Comparison of ENCODE assay signal across 24 cellular contexts in genomic region chr14:24434676-24435075, GRCh38. TPM values are rescaled to one million over a fixed set of nuclear protein-coding genes. Genes with fewer than 3 reads are reported as not detected.
DNase-seq lines count a peak whose midpoint lies in the region; TF ChIP-seq lines count a peak whose summit lies in the region.
"Had no signal": no experiment of that assay in that cellular context is flagged by ENCODE, and none has a peak within 500 bp of the region (broad histone marks: within the 10 kb centered on the region; RNA-seq: fewer than 3 reads in every experiment).

No MANE protein-coding gene starts in this region.

- H3K27ac ChIP-seq in A673 (ENCODE audit: low read depth, low read length, poor library complexity, severe bottlenecking): peak overlapping the region; percentile 21
- no peak overlapping the region for H3K27ac ChIP-seq in CD8-positive, alpha-beta memory T cell (ENCODE audit: low read depth, low read length)
- H3K27ac ChIP-seq: lower lobe of right lung, testis had no signal

- H3K36me3 Mint-ChIP-seq in CD8-positive, alpha-beta memory T cell: peaks cover 0 to 89% (median 20%) of the 10 kb centered on the region in 3 donors
- H3K36me3 Mint-ChIP-seq in dendritic cell treated with granulocyte-macrophage colony-stimulating factor and Interleukin-4, amounts not matched to agents 40 ng/mL and 50 ng/mL, for 4 days (ENCODE audit: low read depth): peaks cover 93% of the 10 kb centered on the region
- peaks cover 39% of the 10 kb centered on the region for H3K36me3 Mint-ChIP-seq in osteocyte (ENCODE audit: unreplicated experiment)
- no peaks in the 10 kb centered on the region for H3K36me3 Mint-ChIP-seq in glutamatergic neuron (ENCODE audit: unreplicated experiment)

- no peaks in the 10 kb centered on the region for H3K9me3 ChIP-seq in A673 (ENCODE audit: low read depth, low read length, poor library complexity, severe bottlenecking)
- H3K9me3 ChIP-seq in CD8-positive, alpha-beta memory T cell (ENCODE audit: low read length): no peaks in the 10 kb centered on the region
- H3K9me3 ChIP-seq: lower lobe of right lung, MG63, testis, uterus had no signal

- H3K27ac Mint-ChIP-seq in CD8-positive, alpha-beta memory T cell: peak overlapping the region in 5 of 8 donors; percentile 37 to 88 (median 60)
- peak overlapping the region; percentile 2 for H3K27ac Mint-ChIP-seq in dendritic cell treated with granulocyte-macrophage colony-stimulating factor and Interleukin-4, amounts not matched to agents 40 ng/mL and 50 ng/mL, for 4 days
- H3K27ac Mint-ChIP-seq in osteocyte (ENCODE audit: unreplicated experiment) (peak overlapping the region; percentile 74), glutamatergic neuron (ENCODE audit: unreplicated experiment) (no peak overlapping the region)

- DNase-seq in A673 (ENCODE audit: low spot score) (no peak), osteocyte (ENCODE audit: extremely low spot score, unreplicated experiment) (no peak), epidermal melanocyte (ENCODE audit: insufficient read length, low spot score) (no peak), AG08396 (ENCODE audit: low spot score) (no peak), glutamatergic neuron (no peak)
- DNase-seq in CD8-positive, alpha-beta memory T cell: no peak
- DNase-seq: activated CD4-positive, alpha-beta T cell treated with anti-CD3 and anti-CD28 coated beads for 4 hours; activated effector memory CD4-positive, alpha-beta T cell treated with anti-CD3 and anti-CD28 coated beads, Interleukin-2, amount 50 U/mL, for 16 hours; CD4-positive, alpha-beta memory T cell; dermis blood vessel endothelial cell; DMS 273 treated with DMSO at 0.1 percent for 48 hours; kidney; lower lobe of right lung; MG63; NCI-H1417; NCI-H2081; NCI-H226; NCI-H748 treated with DMSO at 0.1 percent for 48 hours; occipital lobe; small intestine; stimulated activated CD4-positive, alpha-beta T cell treated with anti-CD3 and anti-CD28 coated beads, Interleukin-2, amount 100 ng/mL, for 24 hours; testis; uterus had no signal

- CTCF ChIA-PET in A673 (lab: Charles Lee): interaction anchor here (3.6 kb wide), 1 partner anchor 102 kb away, joined by 27 read pairs; no protein-coding TSS in a partner anchor
- CTCF ChIA-PET in CD8-positive, alpha-beta memory T cell (lab: Charles Lee): interaction anchor here (1.3 to 22.1 kb wide), 3 partner anchors 9 to 192 kb away, joined by 3 to 486 read pairs (median 4); partner anchors contain the start of genes ADCY4, RIPK3 and TINF2

- POLR2A ChIA-PET in A673 (lab: Charles Lee; ENCODE audit: low non-redundant PET): interaction anchor here (0.5 kb wide), 1 partner anchor 86 kb away, joined by 9 read pairs; no protein-coding TSS in a partner anchor
- POLR2A ChIA-PET in CD8-positive, alpha-beta memory T cell (lab: Charles Lee): interaction anchor here (1.4 kb wide), 1 partner anchor 95 kb away, joined by 3 read pairs; the partner anchor contains the start of gene RIPK3

- intact Hi-C loops in A673 (cut with micrococcal nuclease; ENCODE audit: unreplicated experiment): loop anchor here (10.0 kb wide), 1 partner anchor 420 kb away; no protein-coding TSS in a partner anchor
- intact Hi-C loops in dendritic cell treated with granulocyte-macrophage colony-stimulating factor and Interleukin-4, amounts not matched to agents 40 ng/mL and 50 ng/mL, for 4 days (cut with micrococcal nuclease): no loop called here

- H3K36me3 ChIP-seq in A673 (ENCODE audit: insufficient read depth, low read length, poor library complexity, severe bottlenecking): peaks cover 57% of the 10 kb centered on the region
- H3K36me3 ChIP-seq in CD8-positive, alpha-beta memory T cell (ENCODE audit: insufficient read depth, low read length): peaks cover 48% of the 10 kb centered on the region
- H3K36me3 ChIP-seq: uterus had no signal

- H3K4me3 ChIP-seq in A673 (ENCODE audit: low read depth, low read length, poor library complexity, severe bottlenecking): no peak overlapping the region
- no peak overlapping the region for H3K4me3 ChIP-seq in CD8-positive, alpha-beta memory T cell (ENCODE audit: low read length)
- H3K4me3 ChIP-seq: lower lobe of right lung, MG63, testis, uterus had no signal

- no peaks in the 10 kb centered on the region for H3K27me3 Mint-ChIP-seq in CD8-positive, alpha-beta memory T cell
- H3K27me3 Mint-ChIP-seq in dendritic cell treated with granulocyte-macrophage colony-stimulating factor and Interleukin-4, amounts not matched to agents 40 ng/mL and 50 ng/mL, for 4 days: no peaks in the 10 kb centered on the region
- H3K27me3 Mint-ChIP-seq in osteocyte (ENCODE audit: unreplicated experiment) (no peaks in the 10 kb centered on the region), glutamatergic neuron (ENCODE audit: unreplicated experiment) (peaks cover 4% of the 10 kb centered on the region)
- H3K27me3 Mint-ChIP-seq: CD4-positive, alpha-beta memory T cell had no signal

- no peaks in the 10 kb centered on the region for H3K27me3 ChIP-seq in A673 (replicated peaks; ENCODE audit: insufficient read depth, low read depth, low read length, poor library complexity)
- H3K27me3 ChIP-seq in CD8-positive, alpha-beta memory T cell (ENCODE audit: insufficient read depth, low read length, poor library complexity, severe bottlenecking): no peaks in the 10 kb centered on the region
- H3K27me3 ChIP-seq: MG63, testis, uterus had no signal

- H3K4me1 Mint-ChIP-seq in CD8-positive, alpha-beta memory T cell: peaks cover 40 to 68% (median 53%) of the 10 kb centered on the region in 3 donors
- H3K4me1 Mint-ChIP-seq in dendritic cell treated with granulocyte-macrophage colony-stimulating factor and Interleukin-4, amounts not matched to agents 40 ng/mL and 50 ng/mL, for 4 days (ENCODE audit: low read depth): peaks cover 79% of the 10 kb centered on the region
- H3K4me1 Mint-ChIP-seq in osteocyte (ENCODE audit: unreplicated experiment): peaks cover 37% of the 10 kb centered on the region
- H3K4me1 Mint-ChIP-seq in glutamatergic neuron (ENCODE audit: low read depth, unreplicated experiment): peaks cover 3% of the 10 kb centered on the region

- BruUV-seq in A673 (replicated peaks; lab: Mats Ljungman, UMichigan): no TSS peak

- H3K4me1 ChIP-seq in A673 (ENCODE audit: insufficient read depth, low read length, poor library complexity, severe bottlenecking): peaks cover 19% of the 10 kb centered on the region
- H3K4me1 ChIP-seq in CD8-positive, alpha-beta memory T cell (ENCODE audit: insufficient read depth, low read length): peaks cover 37% of the 10 kb centered on the region

- TF ChIP-seq CTCF in A673 (conservative IDR thresholded peaks at IDR 0.05; ENCODE audit: low read depth, low read length) (no peak), osteocyte (IDR thresholded peaks at IDR 0.05) (no peak), glutamatergic neuron (IDR thresholded peaks at IDR 0.05; ENCODE audit: partially characterized antibody, unreplicated experiment) (no peak)

- H3K9me3 Mint-ChIP-seq in CD8-positive, alpha-beta memory T cell: no peaks in the 10 kb centered on the region
- H3K9me3 Mint-ChIP-seq in dendritic cell treated with granulocyte-macrophage colony-stimulating factor and Interleukin-4, amounts not matched to agents 40 ng/mL and 50 ng/mL, for 4 days: no peaks in the 10 kb centered on the region
- H3K9me3 Mint-ChIP-seq in osteocyte (ENCODE audit: unreplicated experiment) (no peaks in the 10 kb centered on the region), glutamatergic neuron (ENCODE audit: unreplicated experiment) (peaks cover 4% of the 10 kb centered on the region)
- H3K9me3 Mint-ChIP-seq: CD4-positive, alpha-beta memory T cell had no signal

- H3K4me3 Mint-ChIP-seq in CD8-positive, alpha-beta memory T cell: peak overlapping the region in 1 of 7 donors; percentile 55
- no peak overlapping the region for H3K4me3 Mint-ChIP-seq in dendritic cell treated with granulocyte-macrophage colony-stimulating factor and Interleukin-4, amounts not matched to agents 40 ng/mL and 50 ng/mL, for 4 days
- H3K4me3 Mint-ChIP-seq in osteocyte (ENCODE audit: unreplicated experiment) (no peak overlapping the region), glutamatergic neuron (ENCODE audit: unreplicated experiment) (no peak overlapping the region)

RNA-seq across cellular contexts. Expression of gene KHNYN, which starts 4.9 kb away (rescaled TPM):
- total RNA-seq in A673 (2021) (32.7 and 40.3 TPM in 2 replicates), osteocyte (59.9 and 60.9 TPM in 2 replicates), glutamatergic neuron (ENCODE audit: unreplicated experiment) (28.9 TPM)
- total RNA-seq in CD8-positive, alpha-beta memory T cell: 10 to 100 TPM; 68.8 to 72.3 TPM
- 21.1 TPM for polyA plus RNA-seq in CD8-positive, alpha-beta memory T cell

RNA-seq across cellular contexts. Expression of gene CBLN3, which starts 5.2 kb away (rescaled TPM):
- 0.80 and 1.4 TPM in 2 replicates for total RNA-seq in A673 (2021)
- total RNA-seq in CD8-positive, alpha-beta memory T cell: 1 to 10 TPM; 7.4 to 7.7 TPM
- polyA plus RNA-seq in CD8-positive, alpha-beta memory T cell: not detected
- 5.5 and 6.1 TPM in 2 replicates for total RNA-seq in osteocyte
- total RNA-seq in glutamatergic neuron (ENCODE audit: unreplicated experiment): 0.51 TPM

RNA-seq across cellular contexts. Expression of gene SDR39U1, which starts 7.9 kb away (rescaled TPM):
- total RNA-seq in A673 (2021) (49.1 and 52.1 TPM in 2 replicates), osteocyte (53.9 and 54.6 TPM in 2 replicates), glutamatergic neuron (ENCODE audit: unreplicated experiment) (70.4 TPM)
- total RNA-seq in CD8-positive, alpha-beta memory T cell: 10 to 100 TPM; 58.1 to 59.6 TPM
- polyA plus RNA-seq in CD8-positive, alpha-beta memory T cell: 67.7 TPM

RNA-seq across cellular contexts. Expression of gene NYNRIN, which starts 35.9 kb away (rescaled TPM):
- 8.6 and 17.3 TPM in 2 replicates for total RNA-seq in A673 (2021)
- under 1 TPM; 0.02 to 0.04 TPM for total RNA-seq in CD8-positive, alpha-beta memory T cell
- polyA plus RNA-seq in CD8-positive, alpha-beta memory T cell: not detected
- 39.6 and 40.2 TPM in 2 replicates for total RNA-seq in osteocyte
- 33.5 TPM for total RNA-seq in glutamatergic neuron (ENCODE audit: unreplicated experiment)
